ENCODE assay signal across 9 cellular contexts in the genomic region with DNA sequence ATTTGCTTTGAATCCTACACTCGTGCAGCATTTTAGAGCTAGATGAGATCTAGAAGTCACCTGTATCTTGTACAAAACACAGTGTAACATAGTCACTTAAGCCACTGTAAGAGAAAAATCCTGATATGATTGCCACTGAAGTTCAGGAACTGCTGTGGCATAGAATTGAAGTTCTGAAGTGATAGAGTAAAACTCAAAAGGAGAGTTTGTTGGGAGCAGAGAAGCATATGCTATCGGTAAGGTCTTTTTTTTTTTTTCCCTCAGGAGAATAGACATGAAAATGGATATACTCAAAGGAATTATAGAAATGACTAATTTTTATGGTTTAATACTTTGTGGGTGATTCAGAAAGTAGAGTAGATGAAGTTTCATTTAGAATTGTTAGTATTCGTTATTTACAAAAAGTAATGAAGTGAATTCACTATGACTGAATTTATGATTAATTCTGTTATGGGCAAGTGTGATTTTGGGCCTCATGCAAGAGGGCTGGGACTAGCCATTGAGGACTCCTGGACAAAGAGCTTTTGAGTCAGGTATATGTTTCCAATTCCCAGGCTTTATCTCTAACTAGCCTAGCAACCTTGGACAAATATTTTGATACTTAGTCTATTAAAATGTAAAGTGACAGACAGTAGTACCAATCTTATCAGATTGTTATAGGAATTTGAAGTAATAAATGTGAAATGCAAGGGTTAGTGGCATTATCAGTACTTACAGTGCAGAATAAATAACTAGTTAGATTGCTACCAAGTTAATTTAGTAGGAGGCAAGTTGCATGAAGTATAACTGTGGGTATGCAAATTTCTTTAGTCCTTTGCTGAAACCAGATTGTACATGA. TPM values are rescaled to one million over a fixed set of nuclear protein-coding genes. Genes with fewer than 3 reads are reported as not detected.
DNase-seq lines count a peak whose midpoint lies in the region; TF ChIP-seq lines count a peak whose summit lies in the region.
"Had no signal": no experiment of that assay in that cellular context is flagged by ENCODE, and none has a peak within 500 bp of the region (broad histone marks: within the 10 kb centered on the region; RNA-seq: fewer than 3 reads in every experiment).

No MANE protein-coding gene starts in this region.

- TF ChIP-seq CTCF in esophagus squamous epithelium (IDR thresholded peaks at IDR 0.05) (no peak), smooth muscle cell (IDR thresholded peaks at IDR 0.05; ENCODE audit: borderline replicate concordance, insufficient read depth, poor library complexity, severe bottlenecking) (no peak)

- 38 to 42% methylated on average over 3 of the region's 3 CpGs for WGBS in esophagus squamous epithelium, 2 donors
- WGBS in smooth muscle cell (ENCODE audit: low lambda C conversion rate), result 85% methylated on average over 3 of the region's 3 CpGs

- no peak for TF ChIP-seq POLR2A in esophagus squamous epithelium (IDR thresholded peaks at IDR 0.05)

- H3K4me1 ChIP-seq in esophagus squamous epithelium (peaks cover 15 to 66% (median 29%) of the 10 kb centered on the region in 3 donors), smooth muscle cell (ENCODE audit: low read depth) (peaks cover 20% of the 10 kb centered on the region)
- H3K4me1 ChIP-seq in effector memory CD4-positive, alpha-beta T cell (ENCODE audit: control insufficient read depth, insufficient read depth, low read length, poor library complexity, severe bottlenecking), result peaks cover 3% of the 10 kb centered on the region
- H3K4me1 ChIP-seq: parathyroid adenoma had no signal

- H3K36me3 ChIP-seq in esophagus squamous epithelium, result peaks cover 0 to 6% (median 0%) of the 10 kb centered on the region in 3 donors
- H3K36me3 ChIP-seq in smooth muscle cell (ENCODE audit: low read depth), result no peaks in the 10 kb centered on the region
- no peaks in the 10 kb centered on the region for H3K36me3 ChIP-seq in effector memory CD4-positive, alpha-beta T cell (ENCODE audit: control insufficient read depth, insufficient read depth, low read length)

- no peak overlapping the region for H2AFZ ChIP-seq in smooth muscle cell (ENCODE audit: low read depth)
- H2AFZ ChIP-seq: parathyroid adenoma had no signal

- no peak overlapping the region for H3K9ac ChIP-seq in smooth muscle cell (ENCODE audit: low read depth)
- H3K9ac ChIP-seq: parathyroid adenoma had no signal

- peak overlapping the region in 3 of 4 donors; percentile 45 to 96 (median 95) for H3K27ac ChIP-seq in esophagus squamous epithelium
- peak overlapping the region; percentile 13 for H3K27ac ChIP-seq in smooth muscle cell (ENCODE audit: low read depth)
- no peak overlapping the region for H3K27ac ChIP-seq in effector memory CD4-positive, alpha-beta T cell (ENCODE audit: insufficient read depth, low read length, poor library complexity, severe bottlenecking)
- H3K27ac ChIP-seq: parathyroid adenoma had no signal

- H3K27me3 ChIP-seq in esophagus squamous epithelium (no peaks in the 10 kb centered on the region), smooth muscle cell (ENCODE audit: low read depth) (no peaks in the 10 kb centered on the region)
- peaks cover 3% of the 10 kb centered on the region for H3K27me3 ChIP-seq in effector memory CD4-positive, alpha-beta T cell (replicated peaks; ENCODE audit: control insufficient read depth, insufficient read depth, low read length, poor library complexity, severe bottlenecking)

- H3K9me3 ChIP-seq in esophagus squamous epithelium (no peaks in the 10 kb centered on the region), smooth muscle cell (replicated peaks; ENCODE audit: low read depth) (no peaks in the 10 kb centered on the region)
- no peaks in the 10 kb centered on the region for H3K9me3 ChIP-seq in effector memory CD4-positive, alpha-beta T cell (ENCODE audit: control insufficient read depth, low read length)

- peaks cover 6% of the 10 kb centered on the region for H3F3A ChIP-seq in smooth muscle cell (ENCODE audit: low read depth)

- peak overlapping the region in 3 of 4 donors; percentile 73 to 89 (median 77) for H3K4me3 ChIP-seq in esophagus squamous epithelium
- peak overlapping the region; percentile 73 for H3K4me3 ChIP-seq in smooth muscle cell
- no peak overlapping the region for H3K4me3 ChIP-seq in effector memory CD4-positive, alpha-beta T cell (ENCODE audit: insufficient read depth, low read depth, low read length, poor library complexity, severe bottlenecking)

- DNase-seq in NCI-H2171 treated with DMSO at 0.1 percent for 48 hours (lab: John Stamatoyannopoulos, UW) (peak; percentile 58), NCI-H2171 (lab: John Stamatoyannopoulos, UW) (no peak), OCI-M1 (lab: John Stamatoyannopoulos, UW) (peak; percentile 22), esophagus squamous epithelium (lab: John Stamatoyannopoulos, UW) (no peak), smooth muscle cell (lab: John Stamatoyannopoulos, UW; ENCODE audit: unreplicated experiment) (no peak), kidney glomerular epithelial cell (lab: John Stamatoyannopoulos, UW) (no peak)
- no peak for DNase-seq in stimulated activated CD4-positive, alpha-beta T cell treated with anti-CD3 and anti-CD28 coated beads, Interleukin-1b, Interleukin-23, amount 100 ng/mL, for 48 hours
- no peak for DNase-seq in effector memory CD4-positive, alpha-beta T cell

- H3K79me2 ChIP-seq in smooth muscle cell (ENCODE audit: low read depth), result peaks cover 64% of the 10 kb centered on the region

- H3K4me2 ChIP-seq in smooth muscle cell, result peak overlapping the region; percentile 93

- peaks cover 60% of the 10 kb centered on the region for H4K20me1 ChIP-seq in smooth muscle cell (ENCODE audit: low read depth)

- intact Hi-C loops in esophagus squamous epithelium (cut with DNase I), result no loop called here

RNA-seq across cellular contexts. Expression of a gene that starts 3.1 kb away (rescaled TPM):
- total RNA-seq in esophagus squamous epithelium, result 10 to 100 TPM; 43.4 to 76.1 (median 44.9) TPM
- total RNA-seq in smooth muscle cell, result 33.3 and 39.9 TPM in 2 replicates
- 15.7 and 17.4 TPM in 2 replicates for polyA plus RNA-seq in smooth muscle cell

Comparison
In these comparisons a context has a peak if more than half of its experiments do, and no peak if none do; other contexts are left out.
1. DNase-seq: peak in NCI-H2171 treated with DMSO at 0.1 percent for 48 hours (single experiment) and OCI-M1 (single experiment); none in NCI-H2171 (single experiment), esophagus squamous epithelium (single experiment), smooth muscle cell (single experiment), kidney glomerular epithelial cell (single experiment), stimulated activated CD4-positive, alpha-beta T cell treated with anti-CD3 and anti-CD28 coated beads, Interleukin-1b, Interleukin-23, amount 100 ng/mL, for 48 hours (single experiment) and effector memory CD4-positive, alpha-beta T cell (0 of 3).